Comparison of ENCODE assay signal across 2 cellular contexts in the genomic region with DNA sequence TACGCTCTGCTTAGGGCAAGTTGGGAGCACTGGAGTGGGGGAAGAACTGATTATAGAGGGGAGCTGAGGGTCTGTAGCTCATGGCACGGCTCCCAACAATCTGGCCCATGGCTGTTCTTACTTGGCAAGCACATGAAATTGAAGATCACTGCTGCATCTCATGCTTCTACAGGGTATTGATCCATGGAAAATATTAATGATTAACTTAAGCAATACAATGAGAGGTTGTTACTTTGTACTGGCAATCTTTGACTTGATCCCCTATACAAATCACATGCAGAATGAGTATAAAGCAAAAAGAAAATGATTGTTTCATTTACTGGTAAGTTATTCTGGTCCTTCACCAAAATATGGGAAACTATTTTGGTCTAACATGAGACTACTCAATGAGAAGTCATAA.
TF ChIP-seq lines count a peak whose summit lies in the region.

No MANE protein-coding gene starts in this region.

TF ChIP-seq in A549, 52 proteins besides CTCF, POLR2A, EP300 and RAD21 (continued from another document):
- TF ChIP-seq, protein P1, sequence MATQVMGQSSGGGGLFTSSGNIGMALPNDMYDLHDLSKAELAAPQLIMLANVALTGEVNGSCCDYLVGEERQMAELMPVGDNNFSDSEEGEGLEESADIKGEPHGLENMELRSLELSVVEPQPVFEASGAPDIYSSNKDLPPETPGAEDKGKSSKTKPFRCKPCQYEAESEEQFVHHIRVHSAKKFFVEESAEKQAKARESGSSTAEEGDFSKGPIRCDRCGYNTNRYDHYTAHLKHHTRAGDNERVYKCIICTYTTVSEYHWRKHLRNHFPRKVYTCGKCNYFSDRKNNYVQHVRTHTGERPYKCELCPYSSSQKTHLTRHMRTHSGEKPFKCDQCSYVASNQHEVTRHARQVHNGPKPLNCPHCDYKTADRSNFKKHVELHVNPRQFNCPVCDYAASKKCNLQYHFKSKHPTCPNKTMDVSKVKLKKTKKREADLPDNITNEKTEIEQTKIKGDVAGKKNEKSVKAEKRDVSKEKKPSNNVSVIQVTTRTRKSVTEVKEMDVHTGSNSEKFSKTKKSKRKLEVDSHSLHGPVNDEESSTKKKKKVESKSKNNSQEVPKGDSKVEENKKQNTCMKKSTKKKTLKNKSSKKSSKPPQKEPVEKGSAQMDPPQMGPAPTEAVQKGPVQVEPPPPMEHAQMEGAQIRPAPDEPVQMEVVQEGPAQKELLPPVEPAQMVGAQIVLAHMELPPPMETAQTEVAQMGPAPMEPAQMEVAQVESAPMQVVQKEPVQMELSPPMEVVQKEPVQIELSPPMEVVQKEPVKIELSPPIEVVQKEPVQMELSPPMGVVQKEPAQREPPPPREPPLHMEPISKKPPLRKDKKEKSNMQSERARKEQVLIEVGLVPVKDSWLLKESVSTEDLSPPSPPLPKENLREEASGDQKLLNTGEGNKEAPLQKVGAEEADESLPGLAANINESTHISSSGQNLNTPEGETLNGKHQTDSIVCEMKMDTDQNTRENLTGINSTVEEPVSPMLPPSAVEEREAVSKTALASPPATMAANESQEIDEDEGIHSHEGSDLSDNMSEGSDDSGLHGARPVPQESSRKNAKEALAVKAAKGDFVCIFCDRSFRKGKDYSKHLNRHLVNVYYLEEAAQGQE (IDR thresholded peaks at IDR 0.05) = no peak
- TF ChIP-seq HDAC2 (IDR thresholded peaks at IDR 0.05) (no peak), HOXB5 (CRISPR knock-in tag; IDR thresholded peaks at IDR 0.05) (no peak), BHLHE40 (IDR thresholded peaks at IDR 0.05; ENCODE audit: low read depth, low read length) (no peak), KDM5A (IDR thresholded peaks at IDR 0.05) (no peak), TFCP2L1 (CRISPR knock-in tag; IDR thresholded peaks at IDR 0.05) (no peak), FOXS1 (CRISPR knock-in tag; IDR thresholded peaks at IDR 0.05) (no peak), ZC3H11A (IDR thresholded peaks at IDR 0.05) (no peak)
- TF ChIP-seq, protein P2, sequence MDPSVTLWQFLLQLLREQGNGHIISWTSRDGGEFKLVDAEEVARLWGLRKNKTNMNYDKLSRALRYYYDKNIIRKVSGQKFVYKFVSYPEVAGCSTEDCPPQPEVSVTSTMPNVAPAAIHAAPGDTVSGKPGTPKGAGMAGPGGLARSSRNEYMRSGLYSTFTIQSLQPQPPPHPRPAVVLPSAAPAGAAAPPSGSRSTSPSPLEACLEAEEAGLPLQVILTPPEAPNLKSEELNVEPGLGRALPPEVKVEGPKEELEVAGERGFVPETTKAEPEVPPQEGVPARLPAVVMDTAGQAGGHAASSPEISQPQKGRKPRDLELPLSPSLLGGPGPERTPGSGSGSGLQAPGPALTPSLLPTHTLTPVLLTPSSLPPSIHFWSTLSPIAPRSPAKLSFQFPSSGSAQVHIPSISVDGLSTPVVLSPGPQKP (IDR thresholded peaks at IDR 0.05; ENCODE audit: low read depth, low read length) = no peak
- TF ChIP-seq, protein P3, sequence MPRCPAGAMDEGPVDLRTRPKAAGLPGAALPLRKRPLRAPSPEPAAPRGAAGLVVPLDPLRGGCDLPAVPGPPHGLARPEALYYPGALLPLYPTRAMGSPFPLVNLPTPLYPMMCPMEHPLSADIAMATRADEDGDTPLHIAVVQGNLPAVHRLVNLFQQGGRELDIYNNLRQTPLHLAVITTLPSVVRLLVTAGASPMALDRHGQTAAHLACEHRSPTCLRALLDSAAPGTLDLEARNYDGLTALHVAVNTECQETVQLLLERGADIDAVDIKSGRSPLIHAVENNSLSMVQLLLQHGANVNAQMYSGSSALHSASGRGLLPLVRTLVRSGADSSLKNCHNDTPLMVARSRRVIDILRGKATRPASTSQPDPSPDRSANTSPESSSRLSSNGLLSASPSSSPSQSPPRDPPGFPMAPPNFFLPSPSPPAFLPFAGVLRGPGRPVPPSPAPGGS (IDR thresholded peaks at IDR 0.05) = no peak

TF ChIP-seq in HepG2, 621 proteins besides CTCF, POLR2A, EP300 and RAD21 (continued from another document):
- TF ChIP-seq, protein P4, sequence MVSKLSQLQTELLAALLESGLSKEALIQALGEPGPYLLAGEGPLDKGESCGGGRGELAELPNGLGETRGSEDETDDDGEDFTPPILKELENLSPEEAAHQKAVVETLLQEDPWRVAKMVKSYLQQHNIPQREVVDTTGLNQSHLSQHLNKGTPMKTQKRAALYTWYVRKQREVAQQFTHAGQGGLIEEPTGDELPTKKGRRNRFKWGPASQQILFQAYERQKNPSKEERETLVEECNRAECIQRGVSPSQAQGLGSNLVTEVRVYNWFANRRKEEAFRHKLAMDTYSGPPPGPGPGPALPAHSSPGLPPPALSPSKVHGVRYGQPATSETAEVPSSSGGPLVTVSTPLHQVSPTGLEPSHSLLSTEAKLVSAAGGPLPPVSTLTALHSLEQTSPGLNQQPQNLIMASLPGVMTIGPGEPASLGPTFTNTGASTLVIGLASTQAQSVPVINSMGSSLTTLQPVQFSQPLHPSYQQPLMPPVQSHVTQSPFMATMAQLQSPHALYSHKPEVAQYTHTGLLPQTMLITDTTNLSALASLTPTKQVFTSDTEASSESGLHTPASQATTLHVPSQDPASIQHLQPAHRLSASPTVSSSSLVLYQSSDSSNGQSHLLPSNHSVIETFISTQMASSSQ (IDR thresholded peaks at IDR 0.05; ENCODE audit: low read depth) = peak; percentile 34; the same call in 1 of the 2 replicates
- TF ChIP-seq, protein P4 (CRISPR knock-in tag; IDR thresholded peaks at IDR 0.05; ENCODE audit: borderline replicate concordance) = no peak
- TF ChIP-seq ZNF790 (CRISPR knock-in tag; IDR thresholded peaks at IDR 0.05; ENCODE audit: borderline replicate concordance) (no peak), GATAD2A (CRISPR knock-in tag; IDR thresholded peaks at IDR 0.05) (peak; percentile 37; the same call in 1 of the 2 replicates), ONECUT2 (CRISPR knock-in tag; IDR thresholded peaks at IDR 0.05) (0 out of 2 replicates have a peak, but pooled peaks have one; percentile 16), TBX3 (IDR thresholded peaks at IDR 0.05; ENCODE audit: borderline replicate concordance) (no peak)
TF ChIP-seq in HepG2: peak in this region for 4.
